ENCODE assay signal across 8 cellular contexts in genomic region chr11:67613960-67614715, GRCh38. TPM values are rescaled to one million over a fixed set of nuclear protein-coding genes. Genes with fewer than 3 reads are reported as not detected.
DNase-seq lines count a peak whose midpoint lies in the region; ATAC-seq and TF ChIP-seq lines count a peak whose summit lies in the region.

No MANE protein-coding gene starts in this region.

- peak overlapping the region; percentile 63 to 77 (median 72) for H3K27ac ChIP-seq in transverse colon

- H3K36me3 ChIP-seq in transverse colon: peaks cover 0 to 3% (median 0%) of the 10 kb centered on the region in 4 donors

- TF ChIP-seq CTCF in AG09309 (IDR thresholded peaks at IDR 0.05; ENCODE audit: control insufficient read depth, insufficient read depth, low read depth, low read length, missing control alignments) (peak; percentile 76), fibroblast of the aortic adventitia (IDR thresholded peaks at IDR 0.05; ENCODE audit: insufficient read depth, low read length) (peak; percentile 80), transverse colon (IDR thresholded peaks at IDR 0.05) (peak; percentile 62 to 73 (median 71))

- TF ChIP-seq POLR2A in transverse colon (IDR thresholded peaks at IDR 0.05): peak; percentile 59

- no peak for TF ChIP-seq EP300 in transverse colon (IDR thresholded peaks at IDR 0.05; ENCODE audit: low read depth)

- H3K9me3 Mint-ChIP-seq in activated T-cell treated with anti-CD3 and anti-CD28 coated beads, Interleukin-2, amount 50 U/mL, for 24 hours: no peaks in the 10 kb centered on the region

- WGBS in transverse colon (ENCODE audit: low coverage in 1 of 2), 2 donors: 18% methylated on average over 21 of the region's 23 CpGs; no CpG with 5 or more reads in 1 of the 2 donors

- H3K36me3 Mint-ChIP-seq in activated T-cell treated with anti-CD3 and anti-CD28 coated beads, Interleukin-2, amount 50 U/mL, for 24 hours (ENCODE audit: low read depth): peaks cover 46% of the 10 kb centered on the region

- peak overlapping the region; percentile 27 for H3K4me3 ChIP-seq in AG09309 (ENCODE audit: control insufficient read depth, low read depth, low read length)
- peak overlapping the region; percentile 48 for H3K4me3 ChIP-seq in fibroblast of the aortic adventitia (ENCODE audit: low read depth, low read length)
- H3K4me3 ChIP-seq in transverse colon: peak overlapping the region in 3 of 4 donors; percentile 8 to 42 (median 22)

- peak overlapping the region; percentile 97 for H3K27ac Mint-ChIP-seq in activated T-cell treated with anti-CD3 and anti-CD28 coated beads, Interleukin-2, amount 50 U/mL, for 24 hours

- peaks cover 15% of the 10 kb centered on the region for H3K27me3 ChIP-seq in transverse colon

- DNase-seq in AG09309 (ENCODE audit: low read depth): no peak
- DNase-seq in OCI-M1 (lab: John Stamatoyannopoulos, UW): peak; percentile 52
- peak; percentile 88 for DNase-seq in activated T-cell treated with anti-CD3 and anti-CD28 coated beads, Interleukin-2, amount 50 U/mL, for 24 hours
- DNase-seq in fibroblast of the aortic adventitia (ENCODE audit: low read depth): peak; percentile 31
- peak; percentile 88 for DNase-seq in posterior vena cava (ENCODE audit: low spot score)
- DNase-seq in transverse colon: peak; percentile 77

- no peaks in the 10 kb centered on the region for H3K9me3 ChIP-seq in transverse colon

- peak overlapping the region; percentile 75 for H3K4me3 Mint-ChIP-seq in activated T-cell treated with anti-CD3 and anti-CD28 coated beads, Interleukin-2, amount 50 U/mL, for 24 hours

- in situ Hi-C loops in transverse colon (cut with MboI; ENCODE audit: low pct_ligation_motif_present in 1 of 4, low pct_unique_long_range_greater_than_20kb in 1 of 4, low sequenced_read_pairs in 3 of 4): no loop called here

- H3K4me1 Mint-ChIP-seq in activated T-cell treated with anti-CD3 and anti-CD28 coated beads, Interleukin-2, amount 50 U/mL, for 24 hours (ENCODE audit: low read depth): peaks cover 38% of the 10 kb centered on the region

- peak; percentile 60 for ATAC-seq in GM18858 (IDR thresholded peaks at IDR 0.05; ENCODE audit: unreplicated experiment)
- ATAC-seq in HG03066 (IDR thresholded peaks at IDR 0.05; ENCODE audit: low read depth, unreplicated experiment): peak; percentile 89

- H3K27me3 Mint-ChIP-seq in activated T-cell treated with anti-CD3 and anti-CD28 coated beads, Interleukin-2, amount 50 U/mL, for 24 hours: no peaks in the 10 kb centered on the region

- intact Hi-C loops in posterior vena cava (cut with DNase I): no loop called here
- intact Hi-C loops in transverse colon (cut with DNase I; ENCODE audit: low total_unique reads): no loop called here

- peaks cover 6 to 13% (median 12%) of the 10 kb centered on the region in 4 donors for H3K4me1 ChIP-seq in transverse colon

RNA-seq across cellular contexts. Expression of gene NDUFV1, which starts 7.4 kb away (rescaled TPM):
- total RNA-seq in fibroblast of the aortic adventitia (ENCODE audit: low replicate concordance): 116 and 138 TPM in 2 replicates
- 100 to 1,000 TPM; 112 to 116 TPM for total RNA-seq in posterior vena cava
- total RNA-seq in transverse colon: 100 to 1,000 TPM; 421 to 762 (median 554) TPM

RNA-seq across cellular contexts. Expression of gene NUDT8, which starts 15.6 kb away (rescaled TPM):
- total RNA-seq in fibroblast of the aortic adventitia (ENCODE audit: low replicate concordance) (8.4 and 9.5 TPM in 2 replicates), posterior vena cava (1 to 10 TPM; 4.6 to 5.7 TPM), transverse colon (10 to 100 TPM; 21.3 to 68.5 (median 26.9) TPM)

RNA-seq across cellular contexts. Expression of gene TBX10, which starts 25.4 kb away (rescaled TPM):
- not detected in 2 replicates for total RNA-seq in fibroblast of the aortic adventitia (ENCODE audit: low replicate concordance)
- total RNA-seq in posterior vena cava: not detected
- total RNA-seq in transverse colon: 10 to 100 TPM in 2 of 4 donors, 1 to 10 TPM in 1, not detected in 1; 1.3 to 16.5 (median 15.0) TPM

RNA-seq across cellular contexts. Expression of gene GSTP1, which starts 30.5 kb away (rescaled TPM):
- total RNA-seq in fibroblast of the aortic adventitia (ENCODE audit: low replicate concordance) (172 and 538 TPM in 2 replicates), posterior vena cava (100 to 1,000 TPM; 338 to 370 TPM), transverse colon (100 to 1,000 TPM; 166 to 578 (median 537) TPM)

RNA-seq across cellular contexts. Expression of gene ACY3, which starts 36.4 kb away (rescaled TPM):
- total RNA-seq in fibroblast of the aortic adventitia (ENCODE audit: low replicate concordance) (not detected in 2 replicates), posterior vena cava (not detected), transverse colon (10 to 100 TPM in 3 of 4 donors, 1 to 10 TPM in 1; 4.1 to 29.4 (median 11.8) TPM)
